In genomic region chr1:59146651-59147358, GRCh38 we compare ENCODE assay signal across 8 cellular contexts.
DNase-seq lines count a peak whose midpoint lies in the region; ATAC-seq and TF ChIP-seq lines count a peak whose summit lies in the region.

No MANE protein-coding gene starts in this region.

- H3K4me3 ChIP-seq in body of pancreas = peak overlapping the region in 1 of 2 donors; percentile 3

- peak overlapping the region in 3 of 4 donors; percentile 11 to 58 (median 52) for H3K27ac ChIP-seq in body of pancreas

- H3K36me3 ChIP-seq in body of pancreas (replicated peaks in 1 of 2; ENCODE audit: insufficient read depth in 1 of 2, low read depth in 2 of 2) = no peaks in the 10 kb centered on the region

- DNase-seq in T-helper 2 cell (peak in 4 of 5 experiments; percentile 3 to 54 (median 30)), body of pancreas (peak; percentile 34 to 57 (median 44)), iris pigment epithelial cell (ENCODE audit: low read depth) (peak; percentile 36), NCI-H2081 (lab: John Stamatoyannopoulos, UW) (no peak), cerebellar cortex (ENCODE audit: low spot score) (no peak)
- DNase-seq in stimulated activated CD4-positive, alpha-beta T cell treated with anti-CD3 and anti-CD28 coated beads, Interleukin-12 subunit alpha, Interleukin-12 subunit beta, amount 100 ng/mL, for 4 hours = peak; percentile 21

- TF ChIP-seq CTCF in body of pancreas (IDR thresholded peaks at IDR 0.05) = peak in 3 of 7 experiments; percentile 6 to 27 (median 16)

- 2 to 3% methylated on average over 30 to 52 of the region's 52 CpGs for WGBS in body of pancreas, 2 donors

- peak in 2 of 3 donors; percentile 20 to 26 for TF ChIP-seq POLR2A in body of pancreas (IDR thresholded peaks at IDR 0.05)

- no peaks in the 10 kb centered on the region for H3K27me3 ChIP-seq in body of pancreas

- H3K9me3 ChIP-seq in body of pancreas = no peaks in the 10 kb centered on the region

- H3K4me1 ChIP-seq in body of pancreas = peaks cover 29% of the 10 kb centered on the region

- ATAC-seq in GM18511 (IDR thresholded peaks at IDR 0.05; ENCODE audit: unreplicated experiment) = peak; percentile 70
- ATAC-seq in HG02884 (IDR thresholded peaks at IDR 0.05; ENCODE audit: unreplicated experiment) = peak; percentile 40
- peak; percentile 67 for ATAC-seq in body of pancreas

- intact Hi-C loops in body of pancreas (cut with DNase I) = no loop called here

Comparison
In these comparisons a context has a peak if more than half of its experiments do, and no peak if none do; other contexts are left out.
1. DNase-seq: peak in T-helper 2 cell (4 of 5), body of pancreas (4 of 4), iris pigment epithelial cell (single experiment) and stimulated activated CD4-positive, alpha-beta T cell treated with anti-CD3 and anti-CD28 coated beads, Interleukin-12 subunit alpha, Interleukin-12 subunit beta, amount 100 ng/mL, for 4 hours (single experiment); none in NCI-H2081 (0 of 2) and cerebellar cortex (single experiment).
2. Peak in every context shown above with its lines, with median percentiles within 50 percentile points of each other: ATAC-seq.